Comparison of ENCODE assay signal across 12 cellular contexts in genomic region chr1:151829352-151830046, GRCh38. TPM values are rescaled to one million over a fixed set of nuclear protein-coding genes. Genes with fewer than 3 reads are reported as not detected.
DNase-seq lines count a peak whose midpoint lies in the region; ATAC-seq and TF ChIP-seq lines count a peak whose summit lies in the region.
"Had no signal": no experiment of that assay in that cellular context is flagged by ENCODE, and none has a peak within 500 bp of the region (broad histone marks: within the 10 kb centered on the region; RNA-seq: fewer than 3 reads in every experiment).

No MANE protein-coding gene starts in this region.

- no peaks in the 10 kb centered on the region for H4K20me1 ChIP-seq in SK-N-SH (ENCODE audit: insufficient read depth)

- no peaks in the 10 kb centered on the region for H3K79me2 ChIP-seq in SK-N-SH (ENCODE audit: insufficient read depth)

- H3K4me3 ChIP-seq in body of pancreas (no peak overlapping the region), SK-N-SH (ENCODE audit: low read depth in 2 of 2, low read length in 1 of 2) (no peak overlapping the region), uterus (no peak overlapping the region)
- H3K4me3 ChIP-seq: lower lobe of right lung, right atrium auricular region, upper lobe of right lung had no signal

- H3K36me3 ChIP-seq in KOPT-K1 (ENCODE audit: insufficient read depth, low read length) (no peaks in the 10 kb centered on the region), body of pancreas (replicated peaks in 1 of 2; ENCODE audit: insufficient read depth in 1 of 2, low read depth in 2 of 2) (peaks cover 4 to 5% of the 10 kb centered on the region in 2 donors), SK-N-SH (replicated peaks in 1 of 2; ENCODE audit: control insufficient read depth in 1 of 2, insufficient read depth in 2 of 2, low read length in 1 of 2) (no peaks in the 10 kb centered on the region), uterus (no peaks in the 10 kb centered on the region)
- H3K36me3 ChIP-seq: lower lobe of right lung, right atrium auricular region, WERI-Rb-1 had no signal

- no peaks in the 10 kb centered on the region for H3K27me3 Mint-ChIP-seq in CD4-positive, alpha-beta T cell
- H3K27me3 Mint-ChIP-seq in nephron (ENCODE audit: low read depth), result peaks cover 13% of the 10 kb centered on the region

- CTCF ChIA-PET in CD4-positive, alpha-beta T cell (lab: Charles Lee), result interaction anchor here (0.7 to 1.6 kb wide), 5 partner anchors 11 to 94 kb away, joined by 3 to 5 read pairs (median 3); partner anchors contain the start of gene C2CD4D
- CTCF ChIA-PET in SK-N-SH (lab: Yijun Ruan, JAX), result interaction anchor here (1.4 to 1.5 kb wide), 2 partner anchors 11 to 31 kb away, joined by 3 to 4 read pairs; no protein-coding TSS in a partner anchor

- H3K27me3 ChIP-seq in CD4-positive, alpha-beta T cell (ENCODE audit: control insufficient read depth, insufficient read depth, low read length), result no peaks in the 10 kb centered on the region
- H3K27me3 ChIP-seq in body of pancreas (no peaks in the 10 kb centered on the region), SK-N-SH (ENCODE audit: insufficient read depth) (no peaks in the 10 kb centered on the region), uterus (no peaks in the 10 kb centered on the region)
- H3K27me3 ChIP-seq: right atrium auricular region, upper lobe of right lung had no signal

- no peak overlapping the region for H2AFZ ChIP-seq in SK-N-SH (ENCODE audit: low read depth)

- peak overlapping the region; percentile 79 for H3K27ac Mint-ChIP-seq in CD4-positive, alpha-beta T cell
- H3K27ac Mint-ChIP-seq in nephron, result peak overlapping the region; percentile 7 to 68 (median 22)

- intact Hi-C loops in CD4-positive, alpha-beta T cell (cut with DNase I, micrococcal nuclease), result no loop called here
- intact Hi-C loops in body of pancreas (cut with DNase I), result no loop called here
- intact Hi-C loops in uterus (cut with DNase I; ENCODE audit: low total_unique reads), result no loop called here

- H3K9ac ChIP-seq in SK-N-SH, result no peak overlapping the region

- H3K4me3 Mint-ChIP-seq in CD4-positive, alpha-beta T cell, result peak overlapping the region; percentile 59
- H3K4me3 Mint-ChIP-seq in nephron, result peak overlapping the region in 1 of 3 experiments; percentile 26

- DNase-seq in CD4-positive, alpha-beta T cell, result no peak
- DNase-seq in body of pancreas (no peak), SK-N-SH (no peak), T-helper 9 cell (no peak), uterus (no peak), NK-92 (lab: John Stamatoyannopoulos, UW; ENCODE audit: unreplicated experiment) (no peak)
- DNase-seq: upper lobe of right lung had no signal

- TF ChIP-seq EP300 in SK-N-SH (IDR thresholded peaks at IDR 0.05; ENCODE audit: borderline replicate concordance in 1 of 2, low read depth in 1 of 2, low read length in 1 of 2), result no peak

- no peaks in the 10 kb centered on the region for H3K36me3 Mint-ChIP-seq in CD4-positive, alpha-beta T cell (ENCODE audit: low read depth)
- no peaks in the 10 kb centered on the region for H3K36me3 Mint-ChIP-seq in nephron (ENCODE audit: low read depth)

- H3K27ac ChIP-seq in CD4-positive, alpha-beta T cell (ENCODE audit: low read depth, low read length), result peak overlapping the region; percentile 61
- H3K27ac ChIP-seq in KOPT-K1 (ENCODE audit: low read depth, low read length, poor library complexity, severe bottlenecking) (peak overlapping the region; percentile 70), body of pancreas (peak overlapping the region in 3 of 4 donors; percentile 15 to 98 (median 93)), SK-N-SH (ENCODE audit: low read depth in 2 of 2, low read length in 1 of 2) (peak overlapping the region in 1 of 2 experiments; percentile 57; a peak in 1 of 4 replicates), uterus (no peak overlapping the region)
- H3K27ac ChIP-seq: lower lobe of right lung, right atrium auricular region, upper lobe of right lung had no signal

- no peaks in the 10 kb centered on the region for H3K9me3 ChIP-seq in CD4-positive, alpha-beta T cell (ENCODE audit: control insufficient read depth, low read length)
- no peaks in the 10 kb centered on the region for H3K9me3 ChIP-seq in KOPT-K1 (ENCODE audit: insufficient read depth, low read length, poor library complexity, severe bottlenecking)
- no peaks in the 10 kb centered on the region for H3K9me3 ChIP-seq in body of pancreas
- no peaks in the 10 kb centered on the region for H3K9me3 ChIP-seq in SK-N-SH
- no peaks in the 10 kb centered on the region for H3K9me3 ChIP-seq in uterus
- H3K9me3 ChIP-seq: lower lobe of right lung, right atrium auricular region, upper lobe of right lung had no signal

- 49 to 51% methylated on average over 4 of the region's 4 CpGs for WGBS in body of pancreas, 2 donors
- 72% methylated on average over 4 of the region's 4 CpGs for WGBS in SK-N-SH (ENCODE audit: low lambda C conversion rate)

- ATAC-seq in CD4-positive, alpha-beta T cell (ENCODE audit: poor library complexity), result no peak
- ATAC-seq in body of pancreas, result no peak
- ATAC-seq: lower lobe of right lung, upper lobe of right lung had no signal

- no peaks in the 10 kb centered on the region for H3K9me2 ChIP-seq in SK-N-SH

- TF ChIP-seq CTCF in CD4-positive, alpha-beta T cell (IDR thresholded peaks at IDR 0.05), result no peak
- TF ChIP-seq CTCF in body of pancreas (IDR thresholded peaks at IDR 0.05) (no peak), nephron (IDR thresholded peaks at IDR 0.05; ENCODE audit: unreplicated experiment in 3 of 3) (no peak), SK-N-SH (IDR thresholded peaks at IDR 0.05) (no peak), uterus (IDR thresholded peaks at IDR 0.05) (no peak)

- no peak overlapping the region for H3K4me2 ChIP-seq in SK-N-SH

- H3K9me3 Mint-ChIP-seq in CD4-positive, alpha-beta T cell, result no peaks in the 10 kb centered on the region
- no peaks in the 10 kb centered on the region for H3K9me3 Mint-ChIP-seq in nephron

- H3K4me1 Mint-ChIP-seq in CD4-positive, alpha-beta T cell (ENCODE audit: low read depth), result peaks cover 91% of the 10 kb centered on the region
- peaks cover 48% of the 10 kb centered on the region for H3K4me1 Mint-ChIP-seq in nephron

- no peak for TF ChIP-seq RAD21 in SK-N-SH (IDR thresholded peaks at IDR 0.05; ENCODE audit: low read length)

- POLR2A ChIA-PET in CD4-positive, alpha-beta T cell (lab: Charles Lee), result interaction anchor here (1.1 to 2.5 kb wide), 6 partner anchors 9 to 79 kb away, joined by 4 to 12 read pairs (median 6); partner anchors contain the start of genes C2CD4D, TDRKH and THEM4
- POLR2A ChIA-PET in SK-N-SH (lab: Yijun Ruan, JAX), result interaction anchor here (0.6 to 1.0 kb wide), 2 partner anchors 9 to 114 kb away, joined by 3 read pairs; no protein-coding TSS in a partner anchor

- H3K4me1 ChIP-seq in body of pancreas (peaks cover 77% of the 10 kb centered on the region), SK-N-SH (ENCODE audit: control insufficient read depth in 1 of 2, insufficient read depth in 2 of 2, low read depth in 1 of 2, low read length in 1 of 2) (peaks cover 0 to 51% of the 10 kb centered on the region in 2 experiments; a peak in 1 of 4 replicates), uterus (no peaks in the 10 kb centered on the region)

- H3F3A ChIP-seq in SK-N-SH (replicated peaks; ENCODE audit: insufficient read depth), result no peaks in the 10 kb centered on the region

- TF ChIP-seq POLR2A in body of pancreas (IDR thresholded peaks at IDR 0.05) (no peak), uterus (IDR thresholded peaks at IDR 0.05) (no peak)

TF ChIP-seq in SK-N-SH, 30 proteins besides CTCF, POLR2A, EP300 and RAD21 (continues in another document):
- TF ChIP-seq SMC3 (IDR thresholded peaks at IDR 0.05; ENCODE audit: low read depth, low read length) (no peak), PBX3 (IDR thresholded peaks at IDR 0.05) (no peak), TEAD4 (IDR thresholded peaks at IDR 0.05; ENCODE audit: borderline replicate concordance, insufficient read depth) (no peak), NFIC (IDR thresholded peaks at IDR 0.05; ENCODE audit: borderline replicate concordance) (no peak), TAF1 (IDR thresholded peaks at IDR 0.05; ENCODE audit: borderline replicate concordance, low read depth, low read length) (no peak)

RNA-seq across cellular contexts. Expression of gene RORC, which starts 2.1 kb away (rescaled TPM):
- total RNA-seq in CD4-positive, alpha-beta T cell, result 1 to 10 TPM; 3.6 to 3.7 TPM
- total RNA-seq in body of pancreas, result 10 to 100 TPM; 32.3 to 51.4 TPM
- 0.03 TPM in 1 of 2 replicates, not detected in the other for polyA plus RNA-seq in SK-N-SH (2012; rRNA removed)
- 0.03 and 0.05 TPM in 2 replicates for polyA plus RNA-seq in SK-N-SH (2012; cell fraction: cytosol; rRNA removed)
- 0.02 and 0.09 TPM in 2 replicates for polyA plus RNA-seq in SK-N-SH (2012; cell fraction: nucleus; rRNA removed)
- total RNA-seq in uterus, result 1 to 10 TPM in 2 of 4 donors, under 1 TPM in 2; 0.51 to 4.8 (median 2.1) TPM

RNA-seq across cellular contexts. Expression of gene C2CD4D, which starts 10.1 kb away (rescaled TPM):
- total RNA-seq in CD4-positive, alpha-beta T cell, result under 1 TPM; 0.75 to 0.88 TPM
- total RNA-seq in body of pancreas (1 to 10 TPM in 1 of 2 donors, under 1 TPM in 1; 0.26 to 2.6 TPM), uterus (not detected)
- polyA plus RNA-seq in SK-N-SH (2012; rRNA removed), result not detected in 2 replicates
- polyA plus RNA-seq in SK-N-SH (2012; cell fraction: cytosol; rRNA removed), result not detected in 2 replicates
- not detected in 2 replicates for polyA plus RNA-seq in SK-N-SH (2012; cell fraction: nucleus; rRNA removed)
- total RNA-seq: right atrium auricular region had no signal

RNA-seq across cellular contexts. Expression of gene THEM5, which starts 24.0 kb away (rescaled TPM):
- total RNA-seq in CD4-positive, alpha-beta T cell, result not detected
- total RNA-seq in body of pancreas (not detected), uterus (not detected)
- not detected in 2 replicates for polyA plus RNA-seq in SK-N-SH (2012; rRNA removed)
- not detected in 2 replicates for polyA plus RNA-seq in SK-N-SH (2012; cell fraction: cytosol; rRNA removed)
- not detected in 2 replicates for polyA plus RNA-seq in SK-N-SH (2012; cell fraction: nucleus; rRNA removed)
- total RNA-seq: lower lobe of right lung, right atrium auricular region, upper lobe of right lung had no signal

RNA-seq across cellular contexts. Expression of gene LINGO4, which starts 24.3 kb away (rescaled TPM):
- total RNA-seq in CD4-positive, alpha-beta T cell, result under 1 TPM; 0.06 to 0.16 TPM
- total RNA-seq in body of pancreas (1 to 10 TPM in 1 of 2 donors, under 1 TPM in 1; 0.66 to 1.6 TPM), uterus (under 1 TPM in 1 of 4 donors, not detected in 3; 0.14 TPM)
- polyA plus RNA-seq in SK-N-SH (2012; rRNA removed), result not detected in 2 replicates
- 0.01 TPM in 1 of 2 replicates, not detected in the other for polyA plus RNA-seq in SK-N-SH (2012; cell fraction: cytosol; rRNA removed)
- polyA plus RNA-seq in SK-N-SH (2012; cell fraction: nucleus; rRNA removed), result not detected in 2 replicates

RNA-seq across cellular contexts. Expression of gene TDRKH, which starts 39.2 kb away (rescaled TPM):
- total RNA-seq in CD4-positive, alpha-beta T cell, result 1 to 10 TPM; 6.1 to 6.4 TPM
- total RNA-seq in body of pancreas, result 1 to 10 TPM; 2.6 to 4.0 TPM
- polyA plus RNA-seq in SK-N-SH (2012; rRNA removed), result 1.9 and 2.7 TPM in 2 replicates
- polyA plus RNA-seq in SK-N-SH (2012; cell fraction: cytosol; rRNA removed), result 2.8 and 2.9 TPM in 2 replicates
- polyA plus RNA-seq in SK-N-SH (2012; cell fraction: nucleus; rRNA removed), result 1.9 and 2.9 TPM in 2 replicates
- total RNA-seq in uterus, result 1 to 10 TPM in 2 of 4 donors, under 1 TPM in 2; 0.26 to 6.8 (median 1.8) TPM

Comparison
In these comparisons a context has a peak if more than half of its experiments do, and no peak if none do; other contexts are left out.
1. H3K27ac ChIP-seq: peak in CD4-positive, alpha-beta T cell (single experiment), KOPT-K1 (single experiment) and body of pancreas (3 of 4); none in uterus (0 of 2).
2. RNA of gene RORC, which starts 2.1 kb away (total RNA-seq): 32.3 to 51.4 TPM in body of pancreas; 3.6 to 3.7 TPM in CD4-positive, alpha-beta T cell and 0.51 to 4.8 TPM in uterus; every median in the first group is over 4 times any median in the second.